In genomic region chr1:183912265-183912886, GRCh38 we compare ENCODE assay signal across 13 cellular contexts.
A peak's percentile ranks its signal among the peaks of the same experiment; 100 is the strongest.
DNase-seq lines count a peak whose midpoint lies in the region; ATAC-seq and TF ChIP-seq lines count a peak whose summit lies in the region.
"Had no signal": no experiment of that assay in that cellular context is flagged by ENCODE, and none has a peak within 500 bp of the region (broad histone marks: within the 10 kb centered on the region; RNA-seq: fewer than 3 reads in every experiment).

No MANE protein-coding gene starts in this region.

- H3K36me3 Mint-ChIP-seq in endothelial cell (ENCODE audit: low read depth, unreplicated experiment), result peaks cover 47% of the 10 kb centered on the region
- H3K36me3 Mint-ChIP-seq in stimulated activated effector memory CD8-positive, alpha-beta T cell treated with anti-CD3 and anti-CD28 coated beads, Interleukin-12 subunit alpha, Interleukin-12 subunit beta, amount 100 ng/mL, for 72 hours, result peaks cover 4% of the 10 kb centered on the region

- DNase-seq in endothelial cell (ENCODE audit: low spot score) (no peak), GDM1 (lab: John Stamatoyannopoulos, UW) (no peak), mucosa of gallbladder (ENCODE audit: low spot score) (no peak), PC-3 (no peak)
- DNase-seq in stimulated activated effector memory CD8-positive, alpha-beta T cell treated with anti-CD3 and anti-CD28 coated beads, Interleukin-12 subunit alpha, Interleukin-12 subunit beta, amount 100 ng/mL, for 72 hours (ENCODE audit: low spot score in 2 of 2), result no peak
- DNase-seq: DMS153; H7; small intestine; stimulated activated naive CD4-positive, alpha-beta T cell had no signal

- peaks cover 13% of the 10 kb centered on the region for H3K4me1 ChIP-seq in PC-3 (ENCODE audit: insufficient read depth, low read length)

- peak overlapping the region; percentile 38 for H3K4me3 Mint-ChIP-seq in endothelial cell (ENCODE audit: unreplicated experiment)
- H3K4me3 Mint-ChIP-seq in stimulated activated effector memory CD8-positive, alpha-beta T cell treated with anti-CD3 and anti-CD28 coated beads, Interleukin-12 subunit alpha, Interleukin-12 subunit beta, amount 100 ng/mL, for 72 hours, result no peak overlapping the region

- peaks cover 28% of the 10 kb centered on the region for H3K4me1 Mint-ChIP-seq in endothelial cell (ENCODE audit: unreplicated experiment)
- H3K4me1 Mint-ChIP-seq in stimulated activated effector memory CD8-positive, alpha-beta T cell treated with anti-CD3 and anti-CD28 coated beads, Interleukin-12 subunit alpha, Interleukin-12 subunit beta, amount 100 ng/mL, for 72 hours, result peaks cover 32% of the 10 kb centered on the region

- H4K20me1 ChIP-seq in PC-3 (ENCODE audit: low read length), result no peaks in the 10 kb centered on the region

- H3K4me3 ChIP-seq in PC-3 (ENCODE audit: low read length), result no peak overlapping the region

- TF ChIP-seq CTCF in endothelial cell (IDR thresholded peaks at IDR 0.05; ENCODE audit: unreplicated experiment), result no peak
- no peak for TF ChIP-seq CTCF in PC-3 (conservative IDR thresholded peaks at IDR 0.05; ENCODE audit: low read depth, low read length)

- no TSS peak for BruUV-seq in PC-3 (replicated peaks; lab: Mats Ljungman, UMichigan)

- no peak overlapping the region for H3K27ac Mint-ChIP-seq in endothelial cell (ENCODE audit: unreplicated experiment)
- no peak overlapping the region for H3K27ac Mint-ChIP-seq in stimulated activated effector memory CD8-positive, alpha-beta T cell treated with anti-CD3 and anti-CD28 coated beads, Interleukin-12 subunit alpha, Interleukin-12 subunit beta, amount 100 ng/mL, for 72 hours
- H3K27ac Mint-ChIP-seq: activated T-helper 2 cell treated with anti-CD3 and anti-CD28 coated beads, Interferon-gamma antibody, Interleukin-2, Interleukin-4, amounts not matched to agents 10 μg/mL and 5 μg/mL and 100 μg/mL, durations not matched to agents 14 hours and 24 hours and 36 hours had no signal

- POLR2A ChIA-PET in PC-3 (lab: Charles Lee; ENCODE audit: unreplicated experiment), result no interaction called here

- no peaks in the 10 kb centered on the region for H3K9me3 Mint-ChIP-seq in endothelial cell (ENCODE audit: unreplicated experiment)
- H3K9me3 Mint-ChIP-seq in stimulated activated effector memory CD8-positive, alpha-beta T cell treated with anti-CD3 and anti-CD28 coated beads, Interleukin-12 subunit alpha, Interleukin-12 subunit beta, amount 100 ng/mL, for 72 hours, result no peaks in the 10 kb centered on the region
- H3K9me3 Mint-ChIP-seq: activated T-helper 2 cell treated with anti-CD3 and anti-CD28 coated beads, Interferon-gamma antibody, Interleukin-2, Interleukin-4, amounts not matched to agents 10 μg/mL and 5 μg/mL and 100 μg/mL, durations not matched to agents 14 hours and 24 hours and 36 hours had no signal

- no peaks in the 10 kb centered on the region for H3K9me3 ChIP-seq in PC-3 (ENCODE audit: low read length)

- no peak overlapping the region for H2AFZ ChIP-seq in PC-3 (ENCODE audit: low read length)

- intact Hi-C loops in PC-3 (cut with micrococcal nuclease), result no loop called here

- H3F3A ChIP-seq in PC-3 (ENCODE audit: low read length, unreplicated experiment), result no peaks in the 10 kb centered on the region

- H3K27me3 Mint-ChIP-seq in endothelial cell (ENCODE audit: unreplicated experiment), result no peaks in the 10 kb centered on the region

- no peak overlapping the region for H3K27ac ChIP-seq in PC-3 (ENCODE audit: low read length)

- ATAC-seq in GM18858 (IDR thresholded peaks at IDR 0.05; ENCODE audit: unreplicated experiment), result peak; percentile 65
- peak; percentile 48 for ATAC-seq in GM21619 (IDR thresholded peaks at IDR 0.05; ENCODE audit: unreplicated experiment)
- ATAC-seq in HG03342 (IDR thresholded peaks at IDR 0.05; ENCODE audit: unreplicated experiment), result peak; percentile 53
- ATAC-seq in stimulated activated effector memory CD8-positive, alpha-beta T cell treated with anti-CD3 and anti-CD28 coated beads, Interleukin-12 subunit alpha, Interleukin-12 subunit beta, amount 100 ng/mL, for 72 hours, result no peak
- no peak for ATAC-seq in PC-3

- H3K9ac ChIP-seq in PC-3 (ENCODE audit: low read length), result no peak overlapping the region

- no peak overlapping the region for H3K4me2 ChIP-seq in PC-3 (ENCODE audit: low read length)

- CTCF ChIA-PET in PC-3 (lab: Charles Lee), result no interaction called here

- no peaks in the 10 kb centered on the region for H3K27me3 ChIP-seq in PC-3 (ENCODE audit: low read length)

- no peaks in the 10 kb centered on the region for H3K79me2 ChIP-seq in PC-3 (ENCODE audit: low read length)

- H3K36me3 ChIP-seq in PC-3 (ENCODE audit: low read depth, low read length), result no peaks in the 10 kb centered on the region

- H3K9me2 ChIP-seq in PC-3 (replicated peaks; ENCODE audit: low read length), result no peaks in the 10 kb centered on the region

Comparison
In these comparisons a context has a peak if more than half of its experiments do, and no peak if none do; other contexts are left out.
1. ATAC-seq: peak in GM18858 (single experiment), GM21619 (single experiment) and HG03342 (single experiment); none in stimulated activated effector memory CD8-positive, alpha-beta T cell treated with anti-CD3 and anti-CD28 coated beads, Interleukin-12 subunit alpha, Interleukin-12 subunit beta, amount 100 ng/mL, for 72 hours (single experiment) and PC-3 (single experiment).